Comparison of ENCODE assay signal across 23 cellular contexts in the genomic region with DNA sequence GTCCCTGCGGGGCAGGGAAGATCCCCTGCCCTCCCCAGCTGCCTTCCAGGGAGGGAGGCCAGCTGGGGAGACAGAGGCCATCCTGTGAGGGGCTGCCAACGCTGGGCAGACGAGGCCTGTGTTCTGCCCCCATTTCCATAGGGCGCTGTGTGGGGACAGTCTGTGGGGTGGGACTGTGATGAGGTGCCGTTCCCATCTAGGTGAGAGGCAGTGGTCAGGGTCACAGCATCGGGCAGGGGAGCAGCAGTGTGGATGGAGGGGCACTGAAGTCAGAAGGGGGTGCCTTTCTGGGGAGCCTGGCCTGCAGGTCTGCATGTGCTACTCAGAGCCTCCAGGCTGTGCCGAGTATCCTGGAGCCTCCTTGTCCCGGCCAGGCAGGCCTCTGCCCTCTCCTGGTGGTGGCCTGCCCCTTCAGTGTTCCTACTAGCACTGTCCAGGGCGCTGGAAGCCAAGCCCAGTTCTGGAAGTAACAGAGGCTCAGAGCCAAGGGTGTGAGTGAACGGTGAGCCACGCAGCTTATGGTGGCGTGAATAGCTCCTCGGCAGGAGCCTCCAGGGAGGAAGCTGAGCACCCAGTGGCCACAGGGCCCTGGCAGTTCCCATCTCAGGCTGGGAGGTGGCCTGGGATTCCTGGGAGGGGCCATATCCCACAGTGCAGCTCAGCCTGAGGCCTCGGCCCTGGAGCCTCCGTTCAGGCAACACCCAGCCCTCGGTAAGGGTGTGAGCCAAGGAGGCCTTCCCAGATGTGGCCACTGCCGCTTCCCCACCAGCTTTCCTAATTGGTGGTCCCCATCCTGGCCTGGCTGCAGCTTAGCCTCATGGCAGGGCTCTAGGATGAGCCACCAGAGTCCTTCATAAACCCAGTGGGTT. TPM values are rescaled to one million over a fixed set of nuclear protein-coding genes. Genes with fewer than 3 reads are reported as not detected.
DNase-seq lines count a peak whose midpoint lies in the region; ATAC-seq, FAIRE-seq and TF ChIP-seq lines count a peak whose summit lies in the region.
"Had no signal": no experiment of that assay in that cellular context is flagged by ENCODE, and none has a peak within 500 bp of the region (broad histone marks: within the 10 kb centered on the region; RNA-seq: fewer than 3 reads in every experiment).

No MANE protein-coding gene starts in this region.

- no peaks in the 10 kb centered on the region for H3K36me3 Mint-ChIP-seq in HFFc6 (ENCODE audit: low read depth)
- no peaks in the 10 kb centered on the region for H3K36me3 Mint-ChIP-seq in neural progenitor cell
- H3K36me3 Mint-ChIP-seq: WTC11 had no signal

- peak overlapping the region; percentile 35; the same call in 1 of the 2 replicates for H4K8ac ChIP-seq in H1 (ENCODE audit: extremely low read depth, insufficient read depth, low read length)

- H2BK120ac ChIP-seq in H1 (replicated peaks; ENCODE audit: low read depth, low read length), result no peak overlapping the region

- no peak for ATAC-seq in GM19467 (IDR thresholded peaks at IDR 0.05; ENCODE audit: unreplicated experiment)
- ATAC-seq: activated naive CD8-positive, alpha-beta T cell treated with anti-CD3 and anti-CD28 coated beads, Interleukin-2, amount 50 U/mL, for 24 hours; GM12878; left lung; sciatic nerve; WTC11 had no signal

- no peak overlapping the region for H2BK12ac ChIP-seq in H1 (ENCODE audit: low read depth, low read length)

- intact Hi-C loops in spleen (cut with DNase I; ENCODE audit: low total_unique reads) (no loop called here), colonic mucosa (cut with DNase I) (no loop called here)

- H2BK5ac ChIP-seq in H1 (ENCODE audit: low read depth, low read length), result no peak overlapping the region

- no peak overlapping the region for H2BK20ac ChIP-seq in H1 (ENCODE audit: low read length)

- H3K56ac ChIP-seq in H1 (replicated peaks; ENCODE audit: insufficient read length, low read depth, low read length), result no peak overlapping the region

- no peak overlapping the region for H3K4me3 ChIP-seq in BLaER1 treated with 17β-estradiol and CSF1 and Interleukin-3, amounts not matched to agents 10 nM and 100 nM
- H3K4me3 ChIP-seq in H1 (ENCODE audit: extremely low read depth in 1 of 4, insufficient read depth in 2 of 4, low read depth in 3 of 4, low read length in 4 of 4) (no peak overlapping the region), spleen (no peak overlapping the region), colonic mucosa (no peak overlapping the region), neural progenitor cell (no peak overlapping the region)
- H3K4me3 ChIP-seq: GM12878, left lung, SK-N-MC, suprapubic skin had no signal

- no peak for TF ChIP-seq POLR2A in H1 (IDR thresholded peaks at IDR 0.05; ENCODE audit: control extremely low read depth in 1 of 2, low read depth in 2 of 2, low read length in 2 of 2)
- no peak for TF ChIP-seq POLR2A in spleen (IDR thresholded peaks at IDR 0.05)

- no peak overlapping the region for H4K91ac ChIP-seq in H1 (replicated peaks; ENCODE audit: insufficient read length, low read length)

- POLR2A ChIA-PET in H1 (lab: Charles Lee; ENCODE audit: partially characterized antibody), result no interaction called here

- H3K23ac ChIP-seq in H1 (ENCODE audit: insufficient read length), result no peak overlapping the region

- peaks cover 9% of the 10 kb centered on the region for H3K4me1 Mint-ChIP-seq in HFFc6 (ENCODE audit: low read depth)
- no peaks in the 10 kb centered on the region for H3K4me1 Mint-ChIP-seq in neural progenitor cell
- H3K4me1 Mint-ChIP-seq: WTC11 had no signal

- peak overlapping the region in 6 of 11 experiments; percentile 12 to 47 (median 30); a peak in 7 of 22 replicates for H3K27ac ChIP-seq in BLaER1 treated with 17β-estradiol and CSF1 and Interleukin-3, amounts not matched to agents 10 nM and 100 nM
- H3K27ac ChIP-seq in H1 (ENCODE audit: low read depth, low read length) (no peak overlapping the region), spleen (no peak overlapping the region), colonic mucosa (no peak overlapping the region), neural progenitor cell (no peak overlapping the region)
- H3K27ac ChIP-seq: left lung, parathyroid adenoma, SK-N-MC, suprapubic skin had no signal

- no peaks in the 10 kb centered on the region for H3K23me2 ChIP-seq in H1 (ENCODE audit: low read depth, low read length)

- no peaks in the 10 kb centered on the region for H3K27me3 ChIP-seq in BLaER1 treated with 17β-estradiol and CSF1 and Interleukin-3, amounts not matched to agents 10 nM and 100 nM
- H3K27me3 ChIP-seq in H1 (replicated peaks in 1 of 4; ENCODE audit: control insufficient read depth in 3 of 4, extremely low read depth in 1 of 4, insufficient read depth in 3 of 4, low read length in 3 of 4) (no peaks in the 10 kb centered on the region), spleen (replicated peaks in 1 of 7) (no peaks in the 10 kb centered on the region), colonic mucosa (no peaks in the 10 kb centered on the region), neural progenitor cell (no peaks in the 10 kb centered on the region)
- H3K27me3 ChIP-seq: left lung, suprapubic skin had no signal

- H3K9me3 Mint-ChIP-seq in HFFc6 (no peaks in the 10 kb centered on the region), neural progenitor cell (no peaks in the 10 kb centered on the region)
- H3K9me3 Mint-ChIP-seq: activated naive CD8-positive, alpha-beta T cell treated with anti-CD3 and anti-CD28 coated beads, Interleukin-2, amount 50 U/mL, for 24 hours; nephron; WTC11 had no signal

- no peak overlapping the region for H2AK5ac ChIP-seq in H1 (ENCODE audit: low read depth, low read length)

- H3K4me1 ChIP-seq in BLaER1 treated with 17β-estradiol and CSF1 and Interleukin-3, amounts not matched to agents 10 nM and 100 nM, result peaks cover 50 to 77% (median 64%) of the 10 kb centered on the region in 10 experiments
- H3K4me1 ChIP-seq in H1 (replicated peaks in 1 of 4; ENCODE audit: control insufficient read depth in 3 of 4, insufficient read depth in 4 of 4, low read length in 3 of 4) (no peaks in the 10 kb centered on the region), spleen (peaks cover 0 to 14% (median 0%) of the 10 kb centered on the region in 6 donors), colonic mucosa (no peaks in the 10 kb centered on the region), neural progenitor cell (no peaks in the 10 kb centered on the region)
- H3K4me1 ChIP-seq: parathyroid adenoma had no signal

- no peak for FAIRE-seq in H1 (lab: Jason Lieb, UNC)
- FAIRE-seq: GM12878 had no signal

- H3K27ac Mint-ChIP-seq in HFFc6 (no peak overlapping the region), neural progenitor cell (no peak overlapping the region)
- H3K27ac Mint-ChIP-seq: activated naive CD8-positive, alpha-beta T cell treated with anti-CD3 and anti-CD28 coated beads, Interleukin-2, amount 50 U/mL, for 24 hours; nephron; WTC11 had no signal

- no peak overlapping the region for H2BK15ac ChIP-seq in H1 (ENCODE audit: low read length)

- H2AFZ ChIP-seq in H1 (ENCODE audit: low read length) (no peak overlapping the region), neural progenitor cell (replicated peaks) (no peak overlapping the region)
- H2AFZ ChIP-seq: parathyroid adenoma had no signal

- H3K4me3 Mint-ChIP-seq in HFFc6 (no peak overlapping the region), neural progenitor cell (no peak overlapping the region)
- H3K4me3 Mint-ChIP-seq: activated naive CD8-positive, alpha-beta T cell treated with anti-CD3 and anti-CD28 coated beads, Interleukin-2, amount 50 U/mL, for 24 hours; nephron; WTC11 had no signal

- H3K27me3 Mint-ChIP-seq in HFFc6 (ENCODE audit: insufficient read depth) (peaks cover 16% of the 10 kb centered on the region), neural progenitor cell (ENCODE audit: insufficient read depth, low read depth) (no peaks in the 10 kb centered on the region)
- H3K27me3 Mint-ChIP-seq: activated naive CD8-positive, alpha-beta T cell treated with anti-CD3 and anti-CD28 coated beads, Interleukin-2, amount 50 U/mL, for 24 hours had no signal

- TF ChIP-seq CTCF in HFFc6 (IDR thresholded peaks at IDR 0.05), result peak; percentile 36
- peak in 2 of 3 experiments; percentile 2 to 7; a peak in 1 of 4 replicates for TF ChIP-seq CTCF in H1 (IDR thresholded peaks at IDR 0.05; ENCODE audit: control extremely low read depth in 1 of 3, insufficient read depth in 1 of 3, low read depth in 1 of 3, low read length in 3 of 3)
- no peak for TF ChIP-seq CTCF in spleen (IDR thresholded peaks at IDR 0.05 in 8 of 11, conservative IDR thresholded peaks at IDR 0.05 in 3 of 11)
- no peak for TF ChIP-seq CTCF in colonic mucosa (IDR thresholded peaks at IDR 0.05)
- TF ChIP-seq CTCF in neural progenitor cell (IDR thresholded peaks at IDR 0.05), result no peak

- H3K4me2 ChIP-seq in BLaER1 treated with 17β-estradiol and CSF1 and Interleukin-3, amounts not matched to agents 10 nM and 100 nM, result peak overlapping the region in 6 of 11 experiments; percentile 5 to 49 (median 18); a peak in 8 of 22 replicates
- H3K4me2 ChIP-seq in H1 (ENCODE audit: insufficient read depth in 1 of 2, low read depth in 2 of 2, low read length in 2 of 2) (no peak overlapping the region), neural progenitor cell (no peak overlapping the region)

- 87% methylated on average over 16 of the region's 17 CpGs; no CpG with 5 or more reads in 1 of the 2 experiments for WGBS in H1 (ENCODE audit: extremely low coverage in 1 of 2, insufficient coverage in 1 of 2, insufficient read length in 1 of 2, insufficient replicate concordance in 2 of 2, low coverage in 1 of 2, low lambda C conversion rate in 2 of 2, missing lambda C conversion rate in 1 of 2), 2 experiments
- 81 to 88% (median 83%) methylated on average over 8 to 17 of the region's 17 CpGs for WGBS in spleen, 5 donors

- no peaks in the 10 kb centered on the region for H4K20me1 ChIP-seq in BLaER1 treated with 17β-estradiol and CSF1 and Interleukin-3, amounts not matched to agents 10 nM and 100 nM
- peaks cover 0 to 3% of the 10 kb centered on the region in 2 experiments for H4K20me1 ChIP-seq in H1 (replicated peaks in 1 of 2; ENCODE audit: control insufficient read depth in 1 of 2, insufficient read depth in 2 of 2, low read length in 2 of 2)
- H4K20me1 ChIP-seq in neural progenitor cell (ENCODE audit: low read depth), result no peaks in the 10 kb centered on the region

- DNase-seq in HFFc6, result no peak
- DNase-seq in H1 (ENCODE audit: low read depth in 1 of 2, low spot score in 2 of 2), result no peak
- DNase-seq in spleen, result peak; percentile 68
- no peak for DNase-seq in colonic mucosa
- no peak for DNase-seq in neural progenitor cell (ENCODE audit: low spot score)
- DNase-seq: activated effector memory CD4-positive, alpha-beta T cell treated with Interleukin-2 at 50 U/mL for 16 hours; activated naive CD8-positive, alpha-beta T cell treated with anti-CD3 and anti-CD28 coated beads, Interleukin-2, amount 50 U/mL, for 24 hours; DMS79; midbrain; MM.1S; NCI-H1436 treated with DMSO at 0.1 percent for 48 hours; RPMI8226; T-helper 9 cell had no signal

- no peak overlapping the region for H3K4ac ChIP-seq in H1 (replicated peaks; ENCODE audit: insufficient read length, low read depth, low read length)

- H3K36me3 ChIP-seq in BLaER1 treated with 17β-estradiol and CSF1 and Interleukin-3, amounts not matched to agents 10 nM and 100 nM, result no peaks in the 10 kb centered on the region
- H3K36me3 ChIP-seq in H1 (ENCODE audit: control insufficient read depth in 2 of 4, insufficient read depth in 4 of 4, low read length in 3 of 4) (no peaks in the 10 kb centered on the region), spleen (no peaks in the 10 kb centered on the region), colonic mucosa (no peaks in the 10 kb centered on the region), neural progenitor cell (no peaks in the 10 kb centered on the region)
- H3K36me3 ChIP-seq: left lung, suprapubic skin had no signal

- H3F3A ChIP-seq in neural progenitor cell (ENCODE audit: low read depth), result no peaks in the 10 kb centered on the region

- peak overlapping the region in 1 of 11 experiments; percentile 7; a peak in 1 of 22 replicates for H3K9ac ChIP-seq in BLaER1 treated with 17β-estradiol and CSF1 and Interleukin-3, amounts not matched to agents 10 nM and 100 nM
- no peak overlapping the region for H3K9ac ChIP-seq in H1 (replicated peaks in 1 of 4; ENCODE audit: extremely low read depth in 1 of 4, low read depth in 3 of 4, low read length in 3 of 4)
- H3K9ac ChIP-seq in colonic mucosa (ENCODE audit: low read depth in 2 of 2, low read length in 2 of 2), result no peak overlapping the region
- H3K9ac ChIP-seq in neural progenitor cell, result no peak overlapping the region
- H3K9ac ChIP-seq: parathyroid adenoma had no signal

- CTCF ChIA-PET in H1 (lab: Charles Lee; ENCODE audit: partially characterized antibody), result interaction anchor here (0.6 to 1.7 kb wide), 7 partner anchors 10 to 181 kb away, joined by 3 to 9 read pairs (median 3); no protein-coding TSS in a partner anchor

- no peak; a peak in 1 of 4 replicates for TF ChIP-seq RAD21 in H1 (IDR thresholded peaks at IDR 0.05 in 1 of 2, conservative IDR thresholded peaks at IDR 0.05 in 1 of 2; ENCODE audit: low read depth in 2 of 2, low read length in 2 of 2)

- no peaks in the 10 kb centered on the region for H3K79me2 ChIP-seq in H1 (ENCODE audit: control insufficient read depth in 1 of 2, insufficient read depth in 2 of 2, low read length in 2 of 2)
- H3K79me2 ChIP-seq in neural progenitor cell (ENCODE audit: low read depth), result no peaks in the 10 kb centered on the region
- H3K79me2 ChIP-seq: parathyroid adenoma had no signal

- no peak overlapping the region for H3K14ac ChIP-seq in H1 (ENCODE audit: insufficient read length)

- H3K18ac ChIP-seq in H1 (ENCODE audit: extremely low read depth, low read length), result no peak overlapping the region

- H3K79me1 ChIP-seq in H1 (ENCODE audit: low read depth, low read length), result no peaks in the 10 kb centered on the region

- no peak overlapping the region for H4K5ac ChIP-seq in H1 (ENCODE audit: insufficient read length, low read depth, low read length)

- H3K9me3 ChIP-seq in BLaER1 treated with 17β-estradiol and CSF1 and Interleukin-3, amounts not matched to agents 10 nM and 100 nM (replicated peaks in 1 of 11), result no peaks in the 10 kb centered on the region
- no peaks in the 10 kb centered on the region for H3K9me3 ChIP-seq in H1 (ENCODE audit: insufficient read depth in 2 of 2, low read depth in 1 of 2, low read length in 1 of 2)
- H3K9me3 ChIP-seq in spleen, result no peaks in the 10 kb centered on the region
- no peaks in the 10 kb centered on the region for H3K9me3 ChIP-seq in colonic mucosa
- no peaks in the 10 kb centered on the region for H3K9me3 ChIP-seq in neural progenitor cell (ENCODE audit: low read depth)
- H3K9me3 ChIP-seq: left lung, suprapubic skin had no signal

- TF ChIP-seq EP300 in H1 (IDR thresholded peaks at IDR 0.05; ENCODE audit: borderline replicate concordance in 1 of 2, low read depth in 2 of 2, low read length in 2 of 2), result no peak

RNA-seq across cellular contexts. Expression of gene CSGALNACT2, which starts 23.3 kb away (rescaled TPM):
- total RNA-seq in HFFc6 (2021; fragmentation: NEBNext Ultra II Directional; extraction: Animal tissue kit (Norgen Biotek cat#: 25700)), result 10 to 100 TPM; 18.0 to 20.8 (median 18.6) TPM
- total RNA-seq in H1 (2021; fragmentation: NEBNext Ultra II Directional; extraction: Animal tissue kit (Norgen Biotek cat#: 25700)), result 5.3 and 5.7 TPM in 2 replicates
- polyA plus RNA-seq in H1 (2011; rRNA removed), result 1.8 and 2.6 TPM in 2 replicates
- polyA plus RNA-seq in H1 (2011; cell fraction: cytosol; rRNA removed), result 3.2 TPM
- 1.9 TPM for polyA plus RNA-seq in H1 (2011; cell fraction: nucleus; rRNA removed)
- polyA plus RNA-seq in H1 (2012, experiment 1 of 2), result 2.4 to 4.0 TPM (median 2.7 TPM) in 4 replicates
- polyA plus RNA-seq in H1 (2012, experiment 2 of 2), result 0.38 TPM
- 5.4 TPM for polyA plus RNA-seq in H1 (2013, experiment 1 of 2)
- polyA plus RNA-seq in H1 (2013, experiment 2 of 2), result 5.1 TPM
- polyA minus RNA-seq in H1 (2011; rRNA and poly(A)+ RNA removed), result 3.4 and 4.1 TPM in 2 replicates
- 1.5 TPM for polyA minus RNA-seq in H1 (2011; cell fraction: cytosol; rRNA and poly(A)+ RNA removed)
- 5.9 TPM for polyA minus RNA-seq in H1 (2011; cell fraction: nucleus; rRNA and poly(A)+ RNA removed)
- total RNA-seq in spleen, result 10 to 100 TPM; 29.8 to 77.1 (median 41.9) TPM
- 10 to 100 TPM in 1 of 3 donors, 1 to 10 TPM in 2; 8.1 to 10.1 (median 8.5) TPM for polyA plus RNA-seq in spleen
- 1 to 10 TPM; 3.5 to 8.2 TPM for total RNA-seq in colonic mucosa
- 7.0 and 9.3 TPM in 2 replicates for total RNA-seq in neural progenitor cell (ENCODE audit: low replicate concordance)

RNA-seq across cellular contexts. Expression of gene RET, which starts 38.1 kb away (rescaled TPM):
- total RNA-seq in HFFc6 (2021; fragmentation: NEBNext Ultra II Directional; extraction: Animal tissue kit (Norgen Biotek cat#: 25700)), result under 1 TPM in 5 of 6 experiments, not detected in 1; 0.08 to 0.62 (median 0.46) TPM
- total RNA-seq in H1 (2021; fragmentation: NEBNext Ultra II Directional; extraction: Animal tissue kit (Norgen Biotek cat#: 25700)), result 8.4 TPM in 2 replicates
- 6.7 and 10.4 TPM in 2 replicates for polyA plus RNA-seq in H1 (2011; rRNA removed)
- 6.4 TPM for polyA plus RNA-seq in H1 (2011; cell fraction: cytosol; rRNA removed)
- 16.4 TPM for polyA plus RNA-seq in H1 (2011; cell fraction: nucleus; rRNA removed)
- 5.8 to 8.4 TPM (median 8.3 TPM) in 4 replicates for polyA plus RNA-seq in H1 (2012, experiment 1 of 2)
- polyA plus RNA-seq in H1 (2012, experiment 2 of 2), result 5.1 TPM
- 8.0 TPM for polyA plus RNA-seq in H1 (2013, experiment 1 of 2)
- polyA plus RNA-seq in H1 (2013, experiment 2 of 2), result 7.6 TPM
- polyA minus RNA-seq in H1 (2011; rRNA and poly(A)+ RNA removed), result 3.6 and 5.9 TPM in 2 replicates
- 7.3 TPM for polyA minus RNA-seq in H1 (2011; cell fraction: cytosol; rRNA and poly(A)+ RNA removed)
- 9.4 TPM for polyA minus RNA-seq in H1 (2011; cell fraction: nucleus; rRNA and poly(A)+ RNA removed)
- under 1 TPM in 5 of 7 donors, not detected in 2; 0.30 to 0.54 (median 0.34) TPM for total RNA-seq in spleen
- under 1 TPM; 0.02 to 0.11 (median 0.10) TPM for polyA plus RNA-seq in spleen
- 1 to 10 TPM; 1.9 to 3.3 TPM for total RNA-seq in colonic mucosa
- 1.4 and 2.7 TPM in 2 replicates for total RNA-seq in neural progenitor cell (ENCODE audit: low replicate concordance)
- total RNA-seq: GM12878 had no signal
- polyA plus RNA-seq: GM12878 had no signal

Comparison
In these comparisons a context has a peak if more than half of its experiments do, and no peak if none do; other contexts are left out.
1. H3K27ac ChIP-seq: peak in BLaER1 treated with 17β-estradiol and CSF1 and Interleukin-3, amounts not matched to agents 10 nM and 100 nM (6 of 11); none in H1 (single experiment), spleen (0 of 8), colonic mucosa (single experiment) and neural progenitor cell (single experiment).
2. H3K4me2 ChIP-seq: peak in BLaER1 treated with 17β-estradiol and CSF1 and Interleukin-3, amounts not matched to agents 10 nM and 100 nM (6 of 11); none in H1 (0 of 2) and neural progenitor cell (single experiment).
3. CTCF ChIP-seq: peak in HFFc6 (single experiment) and H1 (2 of 3); none in spleen (0 of 11), colonic mucosa (single experiment) and neural progenitor cell (single experiment).